In genomic region chr22:47605441-47605840, GRCh38 we compare ENCODE assay signal across 2 cellular contexts.
TF ChIP-seq lines count a peak whose summit lies in the region.

No MANE protein-coding gene starts in this region.

TF ChIP-seq in IMR-90, 13 proteins besides CTCF, POLR2A, EP300 and RAD21 (continued from another document):
- TF ChIP-seq ELK1 (IDR thresholded peaks at IDR 0.05; ENCODE audit: borderline replicate concordance, low read depth, low read length), result no peak
- no peak for TF ChIP-seq CEBPB (IDR thresholded peaks at IDR 0.05; ENCODE audit: low read depth, low read length)
- no peak for TF ChIP-seq MAZ (IDR thresholded peaks at IDR 0.05; ENCODE audit: borderline replicate concordance, low read depth, low read length)
- no peak for TF ChIP-seq RCOR1 (IDR thresholded peaks at IDR 0.05; ENCODE audit: insufficient replicate concordance, low read length)
- no peak for TF ChIP-seq BHLHE40 (IDR thresholded peaks at IDR 0.05; ENCODE audit: low read depth, low read length)
- no peak for TF ChIP-seq FOS (IDR thresholded peaks at IDR 0.05; ENCODE audit: low read depth, low read length)
- TF ChIP-seq CHD1 (IDR thresholded peaks at IDR 0.05; ENCODE audit: low read depth, low read length), result no peak
- no peak for TF ChIP-seq NFE2L2 (IDR thresholded peaks at IDR 0.05; ENCODE audit: low read depth, low read length)
- TF ChIP-seq MXI1 (IDR thresholded peaks at IDR 0.05; ENCODE audit: borderline replicate concordance, low read depth, low read length), result no peak
- no peak for TF ChIP-seq USF2 (IDR thresholded peaks at IDR 0.05; ENCODE audit: low read depth, low read length)
- no peak for TF ChIP-seq RFX5 (IDR thresholded peaks at IDR 0.05; ENCODE audit: low read depth, low read length)

TF ChIP-seq in HepG2, 621 proteins besides CTCF, POLR2A, EP300 and RAD21 (continued from another document):
- TF ChIP-seq ZBTB25 (CRISPR knock-in tag; IDR thresholded peaks at IDR 0.05), result no peak
